ENCODE assay signal across 10 cellular contexts in the genomic region with DNA sequence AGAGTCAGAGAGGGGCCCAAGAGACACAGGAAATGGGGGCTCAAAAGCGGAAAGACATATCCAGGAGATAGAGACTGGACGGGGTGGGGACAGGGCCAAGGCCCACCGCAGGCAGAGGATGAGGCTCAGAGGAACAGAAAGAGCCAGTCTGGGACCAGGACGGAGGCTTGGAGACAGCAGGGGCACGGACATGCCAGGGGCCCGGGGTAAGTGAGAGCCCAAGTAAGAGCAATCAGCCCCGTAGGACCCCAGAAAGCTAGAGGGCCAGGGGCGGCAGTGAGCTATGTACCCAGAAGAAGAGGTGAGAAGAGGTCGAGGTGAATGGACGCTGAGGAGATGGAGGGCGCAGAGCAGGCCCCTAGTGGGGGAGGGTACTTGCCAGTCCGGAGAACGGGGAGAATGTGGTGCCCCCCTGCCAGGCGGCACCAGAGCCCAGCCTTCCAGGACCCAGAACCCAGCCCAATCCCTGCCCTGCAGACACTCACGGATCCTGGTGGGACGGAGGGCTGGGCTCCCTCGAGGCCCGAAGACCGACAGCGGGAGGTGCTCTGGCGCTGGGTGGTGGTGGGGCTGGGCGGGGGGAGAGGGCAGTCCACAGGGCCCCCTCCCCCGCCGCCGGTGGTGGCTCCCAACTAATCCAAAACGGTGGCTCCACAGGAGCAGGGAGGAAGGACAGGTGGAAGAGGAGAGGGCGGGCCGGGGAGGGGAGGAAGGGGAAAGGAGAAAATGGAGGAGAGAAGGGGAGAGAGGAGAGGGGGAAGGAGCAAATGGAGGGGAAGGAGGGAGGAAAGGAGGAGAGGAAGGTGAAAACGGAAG. TPM values are rescaled to one million over a fixed set of nuclear protein-coding genes. Genes with fewer than 3 reads are reported as not detected.
A peak's percentile ranks its signal among the peaks of the same experiment; 100 is the strongest.
DNase-seq lines count a peak whose midpoint lies in the region; ATAC-seq and TF ChIP-seq lines count a peak whose summit lies in the region.
"Had no signal": no experiment of that assay in that cellular context is flagged by ENCODE, and none has a peak within 500 bp of the region (broad histone marks: within the 10 kb centered on the region; RNA-seq: fewer than 3 reads in every experiment).

No MANE protein-coding gene starts in this region.

- H3K27ac ChIP-seq in A673 (ENCODE audit: low read depth, low read length, poor library complexity, severe bottlenecking) (peak overlapping the region; percentile 75), esophagus squamous epithelium (peak overlapping the region in 3 of 4 donors; percentile 17 to 35 (median 29))
- H3K27ac ChIP-seq: gastrocnemius medialis had no signal

- H3K36me3 ChIP-seq in A673 (ENCODE audit: insufficient read depth, low read length, poor library complexity, severe bottlenecking): peaks cover 8% of the 10 kb centered on the region
- no peaks in the 10 kb centered on the region for H3K36me3 ChIP-seq in esophagus squamous epithelium
- H3K36me3 ChIP-seq: gastrocnemius medialis had no signal

- CTCF ChIA-PET in A673 (lab: Charles Lee): interaction anchor here (0.6 kb wide), 1 partner anchor 72 kb away, joined by 17 read pairs; no protein-coding TSS in a partner anchor

- peak; percentile 24 for ATAC-seq in omental fat pad (ENCODE audit: low FRiP score)
- no peak for ATAC-seq in GM18907 (IDR thresholded peaks at IDR 0.05; ENCODE audit: unreplicated experiment)
- ATAC-seq: gastrocnemius medialis had no signal

- H3K27me3 ChIP-seq in A673 (replicated peaks; ENCODE audit: insufficient read depth, low read depth, low read length, poor library complexity): no peaks in the 10 kb centered on the region
- H3K27me3 ChIP-seq in esophagus squamous epithelium: peaks cover 0 to 54% (median 2%) of the 10 kb centered on the region in 4 donors

- TF ChIP-seq POLR2A in esophagus squamous epithelium (IDR thresholded peaks at IDR 0.05): no peak

- intact Hi-C loops in A673 (cut with micrococcal nuclease; ENCODE audit: unreplicated experiment): no loop called here
- intact Hi-C loops in esophagus squamous epithelium (cut with DNase I): no loop called here

- DNase-seq in A673 (ENCODE audit: low spot score): no peak
- peak; percentile 66 for DNase-seq in NCI-H69 (lab: John Stamatoyannopoulos, UW)
- DNase-seq in esophagus squamous epithelium (lab: John Stamatoyannopoulos, UW): no peak
- DNase-seq in omental fat pad (ENCODE audit: low spot score): no peak
- DNase-seq in RPMI8226: no peak
- DNase-seq in NCI-H1436 treated with DMSO at 0.1 percent for 48 hours (lab: John Stamatoyannopoulos, UW): no peak
- no peak for DNase-seq in activated CD4-positive, CD25-positive, alpha-beta regulatory T cell (lab: John Stamatoyannopoulos, UW)
- DNase-seq: gastrocnemius medialis, NCI-H1105 had no signal

- TF ChIP-seq CTCF in A673 (conservative IDR thresholded peaks at IDR 0.05; ENCODE audit: low read depth, low read length): no peak
- TF ChIP-seq CTCF in esophagus squamous epithelium (IDR thresholded peaks at IDR 0.05): no peak
- no peak for TF ChIP-seq CTCF in omental fat pad (IDR thresholded peaks at IDR 0.05)

- POLR2A ChIA-PET in A673 (lab: Charles Lee; ENCODE audit: low non-redundant PET): no interaction called here

- peak overlapping the region; percentile 55 for H3K4me3 ChIP-seq in A673 (ENCODE audit: low read depth, low read length, poor library complexity, severe bottlenecking)
- H3K4me3 ChIP-seq in esophagus squamous epithelium: peak overlapping the region in 3 of 4 donors; percentile 33 to 56 (median 41)

- no peaks in the 10 kb centered on the region for H3K9me3 ChIP-seq in A673 (ENCODE audit: low read depth, low read length, poor library complexity, severe bottlenecking)
- H3K9me3 ChIP-seq in esophagus squamous epithelium: no peaks in the 10 kb centered on the region
- H3K9me3 ChIP-seq: gastrocnemius medialis had no signal

- BruUV-seq in A673 (replicated peaks; lab: Mats Ljungman, UMichigan): no TSS peak

- WGBS in esophagus squamous epithelium, 2 donors: 32 to 39% methylated on average over 15 to 21 of the region's 29 CpGs

- peaks cover 16% of the 10 kb centered on the region for H3K4me1 ChIP-seq in A673 (ENCODE audit: insufficient read depth, low read length, poor library complexity, severe bottlenecking)
- peaks cover 0 to 25% (median 0%) of the 10 kb centered on the region in 3 donors for H3K4me1 ChIP-seq in esophagus squamous epithelium
- H3K4me1 ChIP-seq: gastrocnemius medialis had no signal

RNA-seq across cellular contexts. Expression of gene GRIK5, which starts 1.0 kb away (rescaled TPM):
- total RNA-seq in A673 (2021): 21.2 and 24.0 TPM in 2 replicates
- total RNA-seq in esophagus squamous epithelium: 1 to 10 TPM in 1 of 4 donors, under 1 TPM in 3; 0.08 to 1.1 (median 0.37) TPM
- 1 to 10 TPM in 3 of 4 donors, under 1 TPM in 1; 0.32 to 2.1 (median 1.6) TPM for total RNA-seq in omental fat pad

RNA-seq across cellular contexts. Expression of gene ZNF574, which starts 7.0 kb away (rescaled TPM):
- 24.3 and 27.5 TPM in 2 replicates for total RNA-seq in A673 (2021)
- 10 to 100 TPM; 13.2 to 24.3 (median 16.2) TPM for total RNA-seq in esophagus squamous epithelium
- total RNA-seq in omental fat pad: 10 to 100 TPM; 11.6 to 22.9 (median 12.8) TPM
